10 cellular contexts compared by ENCODE assay signal in genomic region chr9:121261107-121261460, GRCh38. TPM values are rescaled to one million over a fixed set of nuclear protein-coding genes. Genes with fewer than 3 reads are reported as not detected.
DNase-seq lines count a peak whose midpoint lies in the region; ATAC-seq, FAIRE-seq and TF ChIP-seq lines count a peak whose summit lies in the region.
"Had no signal": no experiment of that assay in that cellular context is flagged by ENCODE, and none has a peak within 500 bp of the region (broad histone marks: within the 10 kb centered on the region; RNA-seq: fewer than 3 reads in every experiment).

No MANE protein-coding gene starts in this region.

- peak overlapping the region in 4 of 5 experiments; percentile 26 to 81 (median 72) for H3K27ac Mint-ChIP-seq in brain

- H3K4me3 Mint-ChIP-seq in brain: peak overlapping the region; percentile 10 to 53 (median 41)

- TF ChIP-seq CTCF in brain (conservative IDR thresholded peaks at IDR 0.05) (no peak), D721Med (IDR thresholded peaks at IDR 0.05; ENCODE audit: insufficient read depth, missing control alignments) (no peak)

- no peak for FAIRE-seq in D721Med (lab: Jason Lieb, UNC)
- FAIRE-seq: keratinocyte had no signal

- H3K36me3 Mint-ChIP-seq in brain: no peaks in the 10 kb centered on the region

- no peak for ATAC-seq in GM21786 (IDR thresholded peaks at IDR 0.05; ENCODE audit: unreplicated experiment)

- DNase-seq in A172 (ENCODE audit: low spot score) (peak; percentile 19), LHCN-M2 (ENCODE audit: low read depth) (peak; percentile 89), left kidney (ENCODE audit: low read depth, low spot score) (peak; percentile 62), D721Med (ENCODE audit: insufficient read length, low spot score) (no peak), NCI-H128 (lab: John Stamatoyannopoulos, UW; ENCODE audit: unreplicated experiment) (no peak)
- no peak for DNase-seq in stimulated activated CD4-positive, alpha-beta T cell treated with anti-CD3 and anti-CD28 coated beads, Interleukin-15, amount 100 ng/mL, for 24 hours
- DNase-seq: AML-193 had no signal

- H3K4me1 Mint-ChIP-seq in brain: peaks cover 61% of the 10 kb centered on the region

- no peaks in the 10 kb centered on the region for H3K9me3 Mint-ChIP-seq in brain

- peaks cover 17% of the 10 kb centered on the region for H3K27me3 Mint-ChIP-seq in brain

RNA-seq across cellular contexts. Expression of gene GSN, which starts 6.9 kb away (rescaled TPM):
- total RNA-seq in A172 (2014; rRNA removed; shearing (Covaris generic)): 162 and 164 TPM in 2 replicates
- 453 and 467 TPM in 2 replicates for total RNA-seq in LHCN-M2 (2014; rRNA removed)
- polyA plus RNA-seq in LHCN-M2 (2012): 476 TPM
- polyA plus RNA-seq in brain (ENCODE audit: insufficient read depth, low read depth, low replicate concordance): 430 TPM

RNA-seq across cellular contexts. Expression of gene RAB14, which starts 59.4 kb away (rescaled TPM):
- total RNA-seq in A172 (2014; rRNA removed; shearing (Covaris generic)): 39.4 and 39.5 TPM in 2 replicates
- 22.0 and 29.4 TPM in 2 replicates for total RNA-seq in LHCN-M2 (2014; rRNA removed)
- polyA plus RNA-seq in LHCN-M2 (2012): 32.5 TPM
- 84.0 TPM for polyA plus RNA-seq in brain (ENCODE audit: insufficient read depth, low read depth, low replicate concordance)

Comparison
In these comparisons a context has a peak if more than half of its experiments do, and no peak if none do; other contexts are left out.
1. DNase-seq: peak in A172 (single experiment), LHCN-M2 (single experiment) and left kidney (single experiment); none in stimulated activated CD4-positive, alpha-beta T cell treated with anti-CD3 and anti-CD28 coated beads, Interleukin-15, amount 100 ng/mL, for 24 hours (single experiment), D721Med (single experiment) and NCI-H128 (single experiment).